In the genomic region with DNA sequence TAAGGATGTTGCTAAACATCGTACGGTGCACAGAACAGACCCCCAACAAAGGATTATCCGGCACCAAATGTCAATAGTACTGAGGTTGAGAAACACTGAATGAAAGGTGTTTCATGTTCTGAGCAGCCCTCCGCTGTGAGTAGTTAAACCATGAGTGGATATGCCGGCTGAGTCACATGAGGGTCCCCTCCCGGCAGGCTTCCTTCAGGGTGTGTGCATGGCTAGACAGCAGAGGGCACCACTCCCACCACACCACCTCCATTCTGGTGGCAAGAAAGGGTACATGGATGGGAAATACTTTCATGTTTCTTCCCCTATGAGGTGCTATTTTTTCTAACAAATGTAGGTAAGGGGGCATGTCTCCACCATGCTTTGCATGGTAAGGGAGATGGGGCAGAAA, we compare ENCODE assay signal across 1 cellular context.
TF ChIP-seq lines count a peak whose summit lies in the region.

No MANE protein-coding gene starts in this region.

TF ChIP-seq in H1, 55 proteins besides CTCF, POLR2A, EP300 and RAD21:
- TF ChIP-seq TBP (IDR thresholded peaks at IDR 0.05; ENCODE audit: low read depth, low read length), result no peak
